ENCODE assay signal across 8 cellular contexts in the genomic region with DNA sequence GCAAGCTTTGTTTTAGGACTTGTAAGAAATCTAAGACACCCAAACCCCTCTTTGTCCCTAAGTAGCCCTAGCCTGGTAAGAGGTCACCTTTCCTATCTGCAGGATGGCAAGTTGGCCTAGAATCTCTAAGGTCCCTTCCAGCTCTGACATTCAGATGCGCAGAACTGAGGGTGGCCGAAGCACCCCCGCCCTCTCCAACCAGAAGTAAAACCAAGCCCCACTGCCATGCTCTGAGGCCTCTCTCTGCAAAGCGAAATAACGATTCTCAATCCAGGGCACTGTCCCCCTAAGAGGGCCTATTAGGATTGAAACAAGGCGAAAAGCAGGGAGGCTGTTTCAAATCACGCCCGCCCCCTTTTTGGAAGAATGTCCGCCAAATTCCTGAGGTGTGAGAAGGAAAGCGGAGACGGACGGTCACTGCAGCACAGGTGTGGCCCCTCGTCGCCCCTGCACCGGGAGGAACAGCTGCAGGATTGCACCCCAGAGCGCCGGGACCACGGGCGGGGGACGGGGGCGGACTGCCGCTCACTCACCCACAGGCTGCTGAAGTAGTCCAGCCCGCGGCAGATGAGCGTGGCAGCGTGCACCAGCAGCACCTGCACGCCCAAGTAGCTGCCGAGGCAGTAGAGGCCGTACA. TPM values are rescaled to one million over a fixed set of nuclear protein-coding genes. Genes with fewer than 3 reads are reported as not detected.
DNase-seq lines count a peak whose midpoint lies in the region; ATAC-seq and TF ChIP-seq lines count a peak whose summit lies in the region.

No MANE protein-coding gene starts in this region.

- peaks cover 8% of the 10 kb centered on the region for H3K4me1 ChIP-seq in foreskin keratinocyte

- H3K27ac Mint-ChIP-seq in activated T-cell treated with anti-CD3 and anti-CD28 coated beads, Interleukin-2, amount 50 U/mL, for 24 hours: peak overlapping the region; percentile 92
- H3K27ac Mint-ChIP-seq in osteocyte (ENCODE audit: unreplicated experiment): peak overlapping the region; percentile 72

- peaks cover 42% of the 10 kb centered on the region for H3K36me3 Mint-ChIP-seq in activated T-cell treated with anti-CD3 and anti-CD28 coated beads, Interleukin-2, amount 50 U/mL, for 24 hours (ENCODE audit: low read depth)
- H3K36me3 Mint-ChIP-seq in osteocyte (ENCODE audit: unreplicated experiment): peaks cover 1% of the 10 kb centered on the region

- H3K4me3 ChIP-seq in WI38 (ENCODE audit: low read depth, low read length): peak overlapping the region; percentile 85

- TF ChIP-seq CTCF in WI38 (IDR thresholded peaks at IDR 0.05; ENCODE audit: low read depth, low read length): no peak
- no peak for TF ChIP-seq CTCF in foreskin keratinocyte (conservative IDR thresholded peaks at IDR 0.05)
- no peak for TF ChIP-seq CTCF in osteocyte (IDR thresholded peaks at IDR 0.05)
- no peak for TF ChIP-seq CTCF in GM10266 (IDR thresholded peaks at IDR 0.05; ENCODE audit: control insufficient read depth, insufficient read depth, low read depth, missing control alignments)

- H3K27me3 Mint-ChIP-seq in activated T-cell treated with anti-CD3 and anti-CD28 coated beads, Interleukin-2, amount 50 U/mL, for 24 hours: no peaks in the 10 kb centered on the region
- H3K27me3 Mint-ChIP-seq in osteocyte (ENCODE audit: unreplicated experiment): no peaks in the 10 kb centered on the region

- H3K4me1 Mint-ChIP-seq in activated T-cell treated with anti-CD3 and anti-CD28 coated beads, Interleukin-2, amount 50 U/mL, for 24 hours (ENCODE audit: low read depth): peaks cover 53% of the 10 kb centered on the region
- peaks cover 41% of the 10 kb centered on the region for H3K4me1 Mint-ChIP-seq in osteocyte (ENCODE audit: unreplicated experiment)

- H3K27me3 ChIP-seq in foreskin keratinocyte: no peaks in the 10 kb centered on the region

- no peaks in the 10 kb centered on the region for H3K9me3 Mint-ChIP-seq in activated T-cell treated with anti-CD3 and anti-CD28 coated beads, Interleukin-2, amount 50 U/mL, for 24 hours
- H3K9me3 Mint-ChIP-seq in osteocyte (ENCODE audit: unreplicated experiment): no peaks in the 10 kb centered on the region

- ATAC-seq in foreskin keratinocyte (no peak), HG02884 (IDR thresholded peaks at IDR 0.05; ENCODE audit: unreplicated experiment) (no peak)

- peak overlapping the region; percentile 92 for H3K4me3 Mint-ChIP-seq in activated T-cell treated with anti-CD3 and anti-CD28 coated beads, Interleukin-2, amount 50 U/mL, for 24 hours
- peak overlapping the region; percentile 86 for H3K4me3 Mint-ChIP-seq in osteocyte (ENCODE audit: unreplicated experiment)

- no peak for DNase-seq in activated T-cell treated with anti-CD3 and anti-CD28 coated beads, Interleukin-2, amount 50 U/mL, for 24 hours
- DNase-seq in activated T-cell treated with anti-CD3 and anti-CD28 coated beads for 4 hours: no peak
- no peak for DNase-seq in foreskin keratinocyte
- DNase-seq in osteocyte (ENCODE audit: extremely low spot score, unreplicated experiment): no peak
- DNase-seq in GM10266 (ENCODE audit: extremely low spot score): no peak
- no peak for DNase-seq in NCI-H128 (lab: John Stamatoyannopoulos, UW; ENCODE audit: unreplicated experiment)

- peak overlapping the region; percentile 79 for H3K27ac ChIP-seq in foreskin keratinocyte

RNA-seq across cellular contexts. Expression of gene TMEM245, which starts 0.8 kb away (rescaled TPM):
- total RNA-seq in foreskin keratinocyte (36.8 and 38.6 TPM in 2 replicates), osteocyte (40.0 and 41.0 TPM in 2 replicates)
- polyA plus RNA-seq in foreskin keratinocyte: 10.1 and 12.1 TPM in 2 replicates

RNA-seq across cellular contexts. Expression of gene FRRS1L, which starts 48.1 kb away (rescaled TPM):
- total RNA-seq in foreskin keratinocyte (0.04 TPM in 1 of 2 replicates, not detected in the other), osteocyte (5.1 and 6.7 TPM in 2 replicates)
- 0.01 TPM in 2 replicates for polyA plus RNA-seq in foreskin keratinocyte
